In genomic region chr10:93059975-93060886, GRCh38 we compare ENCODE assay signal across 15 cellular contexts. TPM values are rescaled to one million over a fixed set of nuclear protein-coding genes. Genes with fewer than 3 reads are reported as not detected.
DNase-seq lines count a peak whose midpoint lies in the region; ATAC-seq and TF ChIP-seq lines count a peak whose summit lies in the region.
"Had no signal": no experiment of that assay in that cellular context is flagged by ENCODE, and none has a peak within 500 bp of the region (broad histone marks: within the 10 kb centered on the region; RNA-seq: fewer than 3 reads in every experiment).

A gene with protein sequence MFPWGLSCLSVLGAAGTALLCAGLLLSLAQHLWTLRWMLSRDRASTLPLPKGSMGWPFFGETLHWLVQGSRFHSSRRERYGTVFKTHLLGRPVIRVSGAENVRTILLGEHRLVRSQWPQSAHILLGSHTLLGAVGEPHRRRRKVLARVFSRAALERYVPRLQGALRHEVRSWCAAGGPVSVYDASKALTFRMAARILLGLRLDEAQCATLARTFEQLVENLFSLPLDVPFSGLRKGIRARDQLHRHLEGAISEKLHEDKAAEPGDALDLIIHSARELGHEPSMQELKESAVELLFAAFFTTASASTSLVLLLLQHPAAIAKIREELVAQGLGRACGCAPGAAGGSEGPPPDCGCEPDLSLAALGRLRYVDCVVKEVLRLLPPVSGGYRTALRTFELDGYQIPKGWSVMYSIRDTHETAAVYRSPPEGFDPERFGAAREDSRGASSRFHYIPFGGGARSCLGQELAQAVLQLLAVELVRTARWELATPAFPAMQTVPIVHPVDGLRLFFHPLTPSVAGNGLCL (plus strand): TSS chr10:93060798. CDS start chr10:93061264, 466 bp downstream.

- H3K27me3 ChIP-seq in osteoblast (ENCODE audit: insufficient read depth, low read length) (peaks cover 68% of the 10 kb centered on the region), Karpas-422 (ENCODE audit: low read length) (no peaks in the 10 kb centered on the region)
- H3K27me3 ChIP-seq: testis had no signal

- ATAC-seq in T-helper 17 cell = no peak
- ATAC-seq in esophagus mucosa = no peak

- H3K9me3 ChIP-seq in T-helper 17 cell (ENCODE audit: control insufficient read depth, low read length, poor library complexity, severe bottlenecking) = no peaks in the 10 kb centered on the region
- H3K9me3 ChIP-seq in osteoblast (ENCODE audit: low read depth, low read length) = no peaks in the 10 kb centered on the region
- H3K9me3 ChIP-seq in Karpas-422 (ENCODE audit: low read length) = no peaks in the 10 kb centered on the region
- H3K9me3 ChIP-seq: testis had no signal

- H3K4me1 Mint-ChIP-seq in T-helper 17 cell = peaks cover 16% of the 10 kb centered on the region

- H3K4me3 ChIP-seq in iPS-11a (ENCODE audit: low read depth, low read length) (peak within 1 kb of the TSS; percentile 30), osteoblast (ENCODE audit: insufficient read depth, low read length) (peak within 1 kb of the TSS; percentile 33), Karpas-422 (ENCODE audit: low read length) (no peak within 1 kb of the TSS)

- H2AFZ ChIP-seq in osteoblast (ENCODE audit: low read length) = no peak within 1 kb of the TSS
- no peak within 1 kb of the TSS for H2AFZ ChIP-seq in Karpas-422 (ENCODE audit: low read length)

- peaks cover 37% of the 10 kb centered on the region for H3K27me3 Mint-ChIP-seq in T-helper 17 cell

- H3K4me1 ChIP-seq in osteoblast (ENCODE audit: insufficient read depth, low read length) = peaks cover 6% of the 10 kb centered on the region
- no peaks in the 10 kb centered on the region for H3K4me1 ChIP-seq in Karpas-422 (ENCODE audit: low read length)

- H3K79me2 ChIP-seq in osteoblast (ENCODE audit: insufficient read depth, low read length) (no peaks in the 10 kb centered on the region), Karpas-422 (ENCODE audit: low read length) (no peaks in the 10 kb centered on the region)

- no peak within 1 kb of the TSS for H3K27ac Mint-ChIP-seq in T-helper 17 cell

- DNase-seq in GM20000 (ENCODE audit: low spot score) = peak; percentile 31
- DNase-seq in T-helper 17 cell = no peak
- DNase-seq in osteoblast (ENCODE audit: insufficient read length, low spot score, missing footprints) = peak; percentile 54
- DNase-seq in AML-193 (lab: John Stamatoyannopoulos, UW) = no peak
- no peak for DNase-seq in Karpas-422
- DNase-seq: activated CD4-positive, alpha-beta T cell treated with anti-CD3 and anti-CD28 coated beads, Interleukin-2, amount 50 U/mL, for 1 hour; COR-L47; islet precursor cell; NCI-H1048; NCI-H2227 treated with DMSO at 0.1 percent for 48 hours; OCI-M1; testis had no signal

- H3K36me3 Mint-ChIP-seq in T-helper 17 cell (ENCODE audit: low read depth) = peaks cover 11% of the 10 kb centered on the region

- H4K20me1 ChIP-seq in osteoblast (ENCODE audit: insufficient read depth, low read length) = no peaks in the 10 kb centered on the region
- no peaks in the 10 kb centered on the region for H4K20me1 ChIP-seq in Karpas-422 (ENCODE audit: insufficient read depth, low read depth, low read length)

- H3K36me3 ChIP-seq in osteoblast (ENCODE audit: insufficient read depth, low read length) (no peaks in the 10 kb centered on the region), Karpas-422 (ENCODE audit: insufficient read depth, low read length) (no peaks in the 10 kb centered on the region)

- TF ChIP-seq CTCF in GM20000 (IDR thresholded peaks at IDR 0.05; ENCODE audit: extremely low read depth, missing control alignments) (no peak), osteoblast (IDR thresholded peaks at IDR 0.05; ENCODE audit: extremely low read depth, low read depth, low read length) (no peak)

- H3K9me2 ChIP-seq in Karpas-422 (replicated peaks; ENCODE audit: insufficient read depth, low read length) = no peaks in the 10 kb centered on the region

- H3K4me3 Mint-ChIP-seq in T-helper 17 cell = peak within 1 kb of the TSS; percentile 84

- peak within 1 kb of the TSS; percentile 48 for H3K4me2 ChIP-seq in osteoblast (ENCODE audit: insufficient read depth, low read length)
- no peak within 1 kb of the TSS for H3K4me2 ChIP-seq in Karpas-422 (ENCODE audit: low read depth, low read length, poor library complexity, severe bottlenecking)

- H3K27ac ChIP-seq in osteoblast (ENCODE audit: low read depth, low read length) = no peak within 1 kb of the TSS
- H3K27ac ChIP-seq in Karpas-422 (ENCODE audit: low read length) = no peak within 1 kb of the TSS
- H3K27ac ChIP-seq: testis had no signal

- no peak within 1 kb of the TSS for H3K9ac ChIP-seq in Karpas-422 (ENCODE audit: low read length)

RNA-seq across cellular contexts. Expression of the gene that starts here (rescaled TPM):
- total RNA-seq in T-helper 17 cell = under 1 TPM; 0.18 to 0.20 TPM
- under 0.01 TPM in 2 replicates for total RNA-seq in osteoblast
- not detected for total RNA-seq in esophagus mucosa
- 0.14 and 0.30 TPM in 2 replicates for total RNA-seq in Karpas-422 (2014; rRNA removed; shearing (Covaris generic); ENCODE audit: low replicate concordance)
- total RNA-seq: myocyte had no signal

Comparison
In these comparisons a context has a peak if more than half of its experiments do, and no peak if none do; other contexts are left out.
1. Peak in DNase-seq, H3K4me3 ChIP-seq and H3K4me2 ChIP-seq in osteoblast; RNA of the gene not detected or under 1 TPM.